In the genomic region with DNA sequence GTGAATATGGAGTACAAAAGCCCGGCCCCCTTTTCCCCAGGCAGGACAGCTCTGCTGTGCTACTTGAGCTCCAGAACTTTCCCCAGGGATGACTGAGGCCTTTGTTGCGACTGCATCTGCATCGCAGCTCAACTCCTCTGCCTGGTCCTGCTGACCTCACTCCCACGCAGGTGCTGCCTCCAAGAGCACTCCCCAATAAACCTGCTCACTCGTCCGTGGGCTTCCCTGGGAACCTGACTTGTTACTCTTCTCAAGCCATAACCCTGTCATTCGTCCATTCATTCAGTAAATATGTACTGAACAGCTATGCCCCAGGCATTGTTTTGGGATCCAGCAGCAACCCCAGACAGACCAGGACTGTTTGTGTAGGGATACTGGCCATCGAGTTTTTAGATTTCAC, we compare ENCODE assay signal across 2 cellular contexts.
TF ChIP-seq lines count a peak whose summit lies in the region.

No MANE protein-coding gene starts in this region.

TF ChIP-seq in HepG2, 621 proteins besides CTCF, POLR2A, EP300 and RAD21:
- TF ChIP-seq ZNF224 (CRISPR knock-in tag; IDR thresholded peaks at IDR 0.05) (no peak), ZNF343 (CRISPR knock-in tag; IDR thresholded peaks at IDR 0.05) (0 out of 2 replicates have a peak, but pooled peaks have one; percentile 47), ATF7-NPFF (CRISPR knock-in tag; IDR thresholded peaks at IDR 0.05; ENCODE audit: low read depth) (0 out of 2 replicates have a peak, but pooled peaks have one; percentile 4), SP4 (CRISPR knock-in tag; IDR thresholded peaks at IDR 0.05) (0 out of 2 replicates have a peak, but pooled peaks have one; percentile 9), PCBP1 (IDR thresholded peaks at IDR 0.05; ENCODE audit: borderline replicate concordance, low read depth, low read length) (no peak), ZFX (CRISPR knock-in tag; IDR thresholded peaks at IDR 0.05; ENCODE audit: low read depth) (0 out of 2 replicates have a peak, but pooled peaks have one; percentile 24), ZNF687 (CRISPR knock-in tag; IDR thresholded peaks at IDR 0.05) (peak; percentile 66), AGO1 (IDR thresholded peaks at IDR 0.05; ENCODE audit: low read depth, low read length, poor library complexity, severe bottlenecking) (peak; percentile 34), HNRNPH1 (optimal IDR thresholded peaks at IDR 0.05; ENCODE audit: low read depth, low read length) (peak; percentile 19), HNF1A (IDR thresholded peaks at IDR 0.05; ENCODE audit: low read depth) (no peak), HNF1A (CRISPR knock-in tag; IDR thresholded peaks at IDR 0.05; ENCODE audit: borderline replicate concordance) (0 out of 2 replicates have a peak, but pooled peaks have one; percentile 38), JDP2 (CRISPR knock-in tag; IDR thresholded peaks at IDR 0.05; ENCODE audit: borderline replicate concordance) (no peak), ZNF546 (CRISPR knock-in tag; conservative IDR thresholded peaks at IDR 0.05) (no peak), BORCS8-MEF2B (CRISPR knock-in tag; IDR thresholded peaks at IDR 0.05) (0 out of 2 replicates have a peak, but pooled peaks have one; percentile 6)
- TF ChIP-seq, protein P1, sequence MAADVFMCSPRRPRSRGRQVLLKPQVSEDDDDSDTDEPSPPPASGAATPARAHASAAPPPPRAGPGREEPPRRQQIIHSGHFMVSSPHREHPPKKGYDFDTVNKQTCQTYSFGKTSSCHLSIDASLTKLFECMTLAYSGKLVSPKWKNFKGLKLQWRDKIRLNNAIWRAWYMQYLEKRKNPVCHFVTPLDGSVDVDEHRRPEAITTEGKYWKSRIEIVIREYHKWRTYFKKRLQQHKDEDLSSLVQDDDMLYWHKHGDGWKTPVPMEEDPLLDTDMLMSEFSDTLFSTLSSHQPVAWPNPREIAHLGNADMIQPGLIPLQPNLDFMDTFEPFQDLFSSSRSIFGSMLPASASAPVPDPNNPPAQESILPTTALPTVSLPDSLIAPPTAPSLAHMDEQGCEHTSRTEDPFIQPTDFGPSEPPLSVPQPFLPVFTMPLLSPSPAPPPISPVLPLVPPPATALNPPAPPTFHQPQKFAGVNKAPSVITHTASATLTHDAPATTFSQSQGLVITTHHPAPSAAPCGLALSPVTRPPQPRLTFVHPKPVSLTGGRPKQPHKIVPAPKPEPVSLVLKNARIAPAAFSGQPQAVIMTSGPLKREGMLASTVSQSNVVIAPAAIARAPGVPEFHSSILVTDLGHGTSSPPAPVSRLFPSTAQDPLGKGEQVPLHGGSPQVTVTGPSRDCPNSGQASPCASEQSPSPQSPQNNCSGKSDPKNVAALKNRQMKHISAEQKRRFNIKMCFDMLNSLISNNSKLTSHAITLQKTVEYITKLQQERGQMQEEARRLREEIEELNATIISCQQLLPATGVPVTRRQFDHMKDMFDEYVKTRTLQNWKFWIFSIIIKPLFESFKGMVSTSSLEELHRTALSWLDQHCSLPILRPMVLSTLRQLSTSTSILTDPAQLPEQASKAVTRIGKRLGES (CRISPR knock-in tag; IDR thresholded peaks at IDR 0.05; ENCODE audit: borderline replicate concordance): no peak

TF ChIP-seq in K562, 482 proteins besides CTCF, POLR2A, EP300 and RAD21:
- no peak for TF ChIP-seq FOXJ2 (tag; IDR thresholded peaks at IDR 0.05)
- no peak for TF ChIP-seq U2AF2 (optimal IDR thresholded peaks at IDR 0.05; ENCODE audit: low read depth, low read length)
- peak; percentile 35; the same call in 1 of the 2 replicates for TF ChIP-seq EGR1 (conservative IDR thresholded peaks at IDR 0.05)
- TF ChIP-seq ZNF764 (CRISPR knock-in tag; IDR thresholded peaks at IDR 0.05; ENCODE audit: low read depth): no peak
- no peak for TF ChIP-seq HNRNPL (IDR thresholded peaks at IDR 0.05; ENCODE audit: low read depth, low read length)
- TF ChIP-seq ADNP (tag; IDR thresholded peaks at IDR 0.05): no peak
- no peak for TF ChIP-seq ETS2 (tag; IDR thresholded peaks at IDR 0.05; ENCODE audit: borderline replicate concordance, poor library complexity, severe bottlenecking)
